ENCODE assay signal across 8 cellular contexts in genomic region chr2:68203587-68203986, GRCh38. TPM values are rescaled to one million over a fixed set of nuclear protein-coding genes. Genes with fewer than 3 reads are reported as not detected.
DNase-seq lines count a peak whose midpoint lies in the region; ATAC-seq and TF ChIP-seq lines count a peak whose summit lies in the region.

No MANE protein-coding gene starts in this region.

- CTCF ChIA-PET in Calu3 (lab: Charles Lee), result no interaction called here

- H3K4me3 ChIP-seq in endodermal cell (ENCODE audit: low read length) (no peak overlapping the region), heart right ventricle (no peak overlapping the region)

- H3K9me3 ChIP-seq in endodermal cell (ENCODE audit: control insufficient read depth, low read length), result no peaks in the 10 kb centered on the region
- no peaks in the 10 kb centered on the region for H3K9me3 ChIP-seq in heart right ventricle

- H3K27me3 ChIP-seq in endodermal cell (ENCODE audit: control insufficient read depth, insufficient read depth, low read length, poor library complexity, severe bottlenecking) (no peaks in the 10 kb centered on the region), heart right ventricle (no peaks in the 10 kb centered on the region)

- no peak overlapping the region for H3K9ac ChIP-seq in endodermal cell (ENCODE audit: extremely low read depth, low read length, poor library complexity, severe bottlenecking)

- H3K27ac Mint-ChIP-seq in endodermal cell, result peak overlapping the region; percentile 32
- no peak overlapping the region for H3K27ac Mint-ChIP-seq in Calu3 (ENCODE audit: unreplicated experiment)

- H3K27me3 Mint-ChIP-seq in endodermal cell (ENCODE audit: insufficient read depth) (no peaks in the 10 kb centered on the region), Calu3 (ENCODE audit: unreplicated experiment) (no peaks in the 10 kb centered on the region)

- H3K36me3 Mint-ChIP-seq in endodermal cell (ENCODE audit: low read depth) (peaks cover 6% of the 10 kb centered on the region), Calu3 (ENCODE audit: insufficient read depth, unreplicated experiment) (peaks cover 15% of the 10 kb centered on the region)

- no TSS peak for BruUV-seq in Calu3 (replicated peaks; lab: Mats Ljungman, UMichigan)

- no peak overlapping the region for H3K4me3 Mint-ChIP-seq in endodermal cell
- no peak overlapping the region for H3K4me3 Mint-ChIP-seq in Calu3 (ENCODE audit: low read depth, unreplicated experiment)

- DNase-seq in endodermal cell (no peak), GM03348 (ENCODE audit: low spot score) (no peak), left colon (no peak), Calu3 (no peak), heart right ventricle (no peak)

- H3K4me1 ChIP-seq in endodermal cell (ENCODE audit: control insufficient read depth, insufficient read depth, low read length), result no peaks in the 10 kb centered on the region
- peaks cover 0 to 66% (median 28%) of the 10 kb centered on the region in 9 donors for H3K4me1 ChIP-seq in heart right ventricle

- 88 to 100% methylated on average over 2 to 3 of the region's 3 CpGs for WGBS in endodermal cell (ENCODE audit: insufficient coverage in 1 of 2, insufficient read length in 1 of 2), 2 experiments
- WGBS in heart right ventricle, 2 donors, result 40 to 43% methylated on average over 3 of the region's 3 CpGs

- intact Hi-C loops in left colon (cut with DNase I, micrococcal nuclease) (no loop called here), Calu3 (cut with micrococcal nuclease; ENCODE audit: unreplicated experiment) (no loop called here), heart right ventricle (cut with DNase I) (no loop called here)

- H3K27ac ChIP-seq in endodermal cell (ENCODE audit: low read depth, low read length) (no peak overlapping the region), heart right ventricle (peak overlapping the region in 2 of 10 donors; percentile 23 to 67)

- H3K36me3 ChIP-seq in endodermal cell (ENCODE audit: control insufficient read depth, insufficient read depth, low read length), result peaks cover 10% of the 10 kb centered on the region
- no peaks in the 10 kb centered on the region for H3K36me3 ChIP-seq in heart right ventricle

- H3K9me3 Mint-ChIP-seq in endodermal cell (no peaks in the 10 kb centered on the region), Calu3 (ENCODE audit: low read depth, unreplicated experiment) (no peaks in the 10 kb centered on the region)

- H3K4me1 Mint-ChIP-seq in endodermal cell (peaks cover 22% of the 10 kb centered on the region), Calu3 (ENCODE audit: low read depth, unreplicated experiment) (peaks cover 27% of the 10 kb centered on the region)

- no peak for TF ChIP-seq CTCF in endodermal cell (conservative IDR thresholded peaks at IDR 0.05)
- TF ChIP-seq CTCF in Calu3 (IDR thresholded peaks at IDR 0.05; ENCODE audit: unreplicated experiment), result no peak
- no peak for TF ChIP-seq CTCF in heart right ventricle (IDR thresholded peaks at IDR 0.05)

- ATAC-seq in GM18508 (IDR thresholded peaks at IDR 0.05; ENCODE audit: insufficient read depth, unreplicated experiment), result peak; percentile 76
- ATAC-seq in GM21423 (IDR thresholded peaks at IDR 0.05; ENCODE audit: unreplicated experiment), result peak; percentile 87
- ATAC-seq in HG03439 (IDR thresholded peaks at IDR 0.05; ENCODE audit: unreplicated experiment), result peak; percentile 94
- ATAC-seq in left colon, result no peak
- no peak for ATAC-seq in heart right ventricle

RNA-seq across cellular contexts. Expression of gene PNO1, which starts 45.9 kb away (rescaled TPM):
- 10 to 100 TPM; 16.6 to 21.3 TPM for total RNA-seq in endodermal cell
- 17.3 TPM for polyA plus RNA-seq in endodermal cell (2013, experiment 1 of 2)
- polyA plus RNA-seq in endodermal cell (2013, experiment 2 of 2), result 16.0 TPM
- total RNA-seq in left colon, result 10 to 100 TPM in 1 of 2 donors, 1 to 10 TPM in 1; 5.5 to 10.5 TPM
- 23.6 and 24.3 TPM in 2 replicates for total RNA-seq in Calu3 (2022)
- 10 to 100 TPM in 2 of 10 donors, 1 to 10 TPM in 8; 5.7 to 13.2 (median 8.6) TPM for total RNA-seq in heart right ventricle
- polyA plus RNA-seq in heart right ventricle, result 10 to 100 TPM in 1 of 2 donors, 1 to 10 TPM in 1; 4.4 to 13.5 TPM

RNA-seq across cellular contexts. Expression of gene PPP3R1, which starts 48.7 kb away (rescaled TPM):
- 10 to 100 TPM; 57.4 to 59.5 TPM for total RNA-seq in endodermal cell
- 46.4 TPM for polyA plus RNA-seq in endodermal cell (2013, experiment 1 of 2)
- polyA plus RNA-seq in endodermal cell (2013, experiment 2 of 2), result 44.5 TPM
- 10 to 100 TPM; 54.7 to 56.3 TPM for total RNA-seq in left colon
- total RNA-seq in Calu3 (2022), result 63.4 TPM in 2 replicates
- total RNA-seq in heart right ventricle, result 10 to 100 TPM; 32.5 to 46.1 (median 39.3) TPM
- polyA plus RNA-seq in heart right ventricle, result 10 to 100 TPM in 1 of 2 donors, 1 to 10 TPM in 1; 8.4 to 13.3 TPM

Comparison
In these comparisons a context has a peak if more than half of its experiments do, and no peak if none do; other contexts are left out.
1. ATAC-seq: peak in GM18508 (single experiment), GM21423 (single experiment) and HG03439 (single experiment); none in left colon (single experiment) and heart right ventricle (0 of 8).